Comparison of ENCODE assay signal across 12 cellular contexts in the genomic region with DNA sequence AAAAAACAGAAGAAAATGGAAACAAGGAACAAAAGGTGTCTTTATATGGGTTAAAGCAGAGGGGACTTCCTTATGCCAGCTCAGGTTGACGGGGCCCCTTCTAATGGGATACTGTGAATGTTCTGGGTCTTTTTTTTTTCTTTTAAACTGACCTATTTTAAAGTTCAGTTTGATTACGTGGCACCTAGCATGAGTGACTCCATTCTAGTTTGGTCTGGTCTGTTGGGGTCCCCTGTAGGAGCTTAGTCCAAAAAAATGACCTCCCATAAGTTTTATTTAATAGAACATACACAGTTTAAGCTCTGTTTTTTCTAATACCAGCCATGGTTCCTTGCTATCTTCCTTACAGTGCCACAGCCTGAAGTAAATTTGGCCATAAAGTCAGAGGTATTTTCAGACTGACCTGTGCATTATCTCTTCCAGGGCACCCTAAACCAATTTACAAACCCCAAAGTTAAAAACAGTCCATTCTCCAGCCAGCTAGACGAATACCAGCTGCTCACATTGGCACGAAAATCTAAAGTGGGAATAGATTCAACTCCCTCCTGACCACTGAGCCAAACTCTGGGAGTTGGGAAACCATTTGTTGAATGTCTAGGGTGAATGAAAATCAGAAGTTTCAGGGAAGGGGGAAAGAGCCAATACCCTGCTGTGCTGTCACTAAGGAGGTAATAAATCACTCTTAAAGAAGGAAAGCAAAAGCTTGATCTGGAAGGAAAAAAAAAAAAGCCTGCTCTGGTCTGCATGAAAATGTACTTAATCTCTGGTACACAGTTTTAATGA. TPM values are rescaled to one million over a fixed set of nuclear protein-coding genes. Genes with fewer than 3 reads are reported as not detected.
DNase-seq lines count a peak whose midpoint lies in the region; ATAC-seq and TF ChIP-seq lines count a peak whose summit lies in the region.
"Had no signal": no experiment of that assay in that cellular context is flagged by ENCODE, and none has a peak within 500 bp of the region (broad histone marks: within the 10 kb centered on the region; RNA-seq: fewer than 3 reads in every experiment).

No MANE protein-coding gene starts in this region.

- no peaks in the 10 kb centered on the region for H3K36me3 Mint-ChIP-seq in natural killer cell treated with Interleukin-12 subunit alpha and Interleukin-12 subunit beta and Interleukin-15 and Interleukin-18, amount 100 ng/mL, for 72 hours
- H3K36me3 Mint-ChIP-seq in stimulated activated memory B cell treated with anti-CD40 and anti-IgM and Interleukin-4, amounts not matched to agents 10 μg/mL and 1 μg/mL and 100 μg/mL, for 72 hours, result no peaks in the 10 kb centered on the region

- intact Hi-C loops in left ventricle myocardium inferior (cut with micrococcal nuclease) (no loop called here), gastrocnemius medialis (cut with DNase I; ENCODE audit: low total_unique reads) (no loop called here)

- H3K27me3 Mint-ChIP-seq in natural killer cell treated with Interleukin-12 subunit alpha and Interleukin-12 subunit beta and Interleukin-15 and Interleukin-18, amount 100 ng/mL, for 72 hours, result no peaks in the 10 kb centered on the region
- H3K27me3 Mint-ChIP-seq in stimulated activated memory B cell treated with anti-CD40 and anti-IgM and Interleukin-4, amounts not matched to agents 10 μg/mL and 1 μg/mL and 100 μg/mL, for 72 hours, result peaks cover 9% of the 10 kb centered on the region

- H3K4me3 Mint-ChIP-seq in natural killer cell treated with Interleukin-12 subunit alpha and Interleukin-12 subunit beta and Interleukin-15 and Interleukin-18, amount 100 ng/mL, for 72 hours, result no peak overlapping the region
- no peak overlapping the region for H3K4me3 Mint-ChIP-seq in stimulated activated memory B cell treated with anti-CD40 and anti-IgM and Interleukin-4, amounts not matched to agents 10 μg/mL and 1 μg/mL and 100 μg/mL, for 72 hours

- H3K27me3 ChIP-seq in left ventricle myocardium inferior (ENCODE audit: low read depth), result no peaks in the 10 kb centered on the region
- no peaks in the 10 kb centered on the region for H3K27me3 ChIP-seq in gastrocnemius medialis

- no peak for TF ChIP-seq CTCF in left ventricle myocardium inferior (IDR thresholded peaks at IDR 0.05; ENCODE audit: borderline replicate concordance)
- TF ChIP-seq CTCF in gastrocnemius medialis (IDR thresholded peaks at IDR 0.05 in 4 of 5, conservative IDR thresholded peaks at IDR 0.05 in 1 of 5), result no peak

- in situ Hi-C loops in gastrocnemius medialis (cut with MboI; ENCODE audit: low sequenced_read_pairs in 4 of 4), result no loop called here

- no peak overlapping the region for H3K4me3 ChIP-seq in left ventricle myocardium inferior
- H3K4me3 ChIP-seq in gastrocnemius medialis, result no peak overlapping the region
- H3K4me3 ChIP-seq: mucosa of descending colon had no signal

- H3K9me3 ChIP-seq in left ventricle myocardium inferior (replicated peaks) (no peaks in the 10 kb centered on the region), gastrocnemius medialis (no peaks in the 10 kb centered on the region)
- H3K9me3 ChIP-seq: mucosa of descending colon had no signal

- ATAC-seq in gastrocnemius medialis (no peak), GM19452 (IDR thresholded peaks at IDR 0.05; ENCODE audit: unreplicated experiment) (no peak)
- no peak for ATAC-seq in natural killer cell treated with Interleukin-12 subunit alpha and Interleukin-12 subunit beta and Interleukin-15 and Interleukin-18, amount 100 ng/mL, for 72 hours
- ATAC-seq in stimulated activated memory B cell treated with anti-CD40 and anti-IgM and Interleukin-4, amounts not matched to agents 10 μg/mL and 1 μg/mL and 100 μg/mL, for 72 hours, result no peak
- ATAC-seq: mucosa of descending colon had no signal

- H3K4me1 ChIP-seq in left ventricle myocardium inferior (peaks cover 31% of the 10 kb centered on the region), gastrocnemius medialis (peaks cover 14 to 17% of the 10 kb centered on the region in 2 donors)

- H3K27ac ChIP-seq in angular gyrus (ENCODE audit: low read depth, low read length) (peak overlapping the region; percentile 97), left ventricle myocardium inferior (replicated peaks) (peak overlapping the region; percentile 85), gastrocnemius medialis (peak overlapping the region in 3 of 4 donors; percentile 58 to 72 (median 70))

- no peaks in the 10 kb centered on the region for H3K4me1 Mint-ChIP-seq in natural killer cell treated with Interleukin-12 subunit alpha and Interleukin-12 subunit beta and Interleukin-15 and Interleukin-18, amount 100 ng/mL, for 72 hours (ENCODE audit: low read depth in 2 of 2)
- no peaks in the 10 kb centered on the region for H3K4me1 Mint-ChIP-seq in stimulated activated memory B cell treated with anti-CD40 and anti-IgM and Interleukin-4, amounts not matched to agents 10 μg/mL and 1 μg/mL and 100 μg/mL, for 72 hours

- H3K27ac Mint-ChIP-seq in natural killer cell treated with Interleukin-12 subunit alpha and Interleukin-12 subunit beta and Interleukin-15 and Interleukin-18, amount 100 ng/mL, for 72 hours, result no peak overlapping the region
- H3K27ac Mint-ChIP-seq in stimulated activated memory B cell treated with anti-CD40 and anti-IgM and Interleukin-4, amounts not matched to agents 10 μg/mL and 1 μg/mL and 100 μg/mL, for 72 hours, result no peak overlapping the region

- H3K9me3 Mint-ChIP-seq in natural killer cell treated with Interleukin-12 subunit alpha and Interleukin-12 subunit beta and Interleukin-15 and Interleukin-18, amount 100 ng/mL, for 72 hours, result no peaks in the 10 kb centered on the region
- H3K9me3 Mint-ChIP-seq in stimulated activated memory B cell treated with anti-CD40 and anti-IgM and Interleukin-4, amounts not matched to agents 10 μg/mL and 1 μg/mL and 100 μg/mL, for 72 hours, result no peaks in the 10 kb centered on the region

- DNase-seq in GM03348 (ENCODE audit: low spot score), result peak; percentile 30
- DNase-seq in left ventricle myocardium inferior, result no peak
- no peak for DNase-seq in gastrocnemius medialis
- no peak for DNase-seq in natural killer cell treated with Interleukin-12 subunit alpha and Interleukin-12 subunit beta and Interleukin-15 and Interleukin-18, amount 100 ng/mL, for 72 hours (ENCODE audit: low spot score)
- no peak for DNase-seq in D341Med (ENCODE audit: low spot score)
- DNase-seq: activated naive CD4-positive, alpha-beta T cell treated with Interleukin-2 at 50 U/mL for 16 hours; mucosa of descending colon; NK-92 treated with Interleukin-12 subunit alpha and Interleukin-12 subunit beta, amount 100 ng/mL, for 24 hours had no signal

- TF ChIP-seq POLR2A in gastrocnemius medialis (IDR thresholded peaks at IDR 0.05), result no peak

- H3K36me3 ChIP-seq in left ventricle myocardium inferior, result peaks cover 26% of the 10 kb centered on the region
- no peaks in the 10 kb centered on the region for H3K36me3 ChIP-seq in gastrocnemius medialis

RNA-seq across cellular contexts. Expression of a gene that starts 42.4 kb away (rescaled TPM):
- not detected for total RNA-seq in left ventricle myocardium inferior
- 1 to 10 TPM in 1 of 4 donors, under 1 TPM in 1, not detected in 2; 0.67 to 3.9 TPM for total RNA-seq in gastrocnemius medialis
- total RNA-seq in natural killer cell treated with Interleukin-12 subunit alpha and Interleukin-12 subunit beta and Interleukin-15 and Interleukin-18, amount 100 ng/mL, for 72 hours, result not detected
- total RNA-seq: endothelial cell of umbilical vein had no signal
